Comparison of ENCODE assay signal across 8 cellular contexts in the genomic region with DNA sequence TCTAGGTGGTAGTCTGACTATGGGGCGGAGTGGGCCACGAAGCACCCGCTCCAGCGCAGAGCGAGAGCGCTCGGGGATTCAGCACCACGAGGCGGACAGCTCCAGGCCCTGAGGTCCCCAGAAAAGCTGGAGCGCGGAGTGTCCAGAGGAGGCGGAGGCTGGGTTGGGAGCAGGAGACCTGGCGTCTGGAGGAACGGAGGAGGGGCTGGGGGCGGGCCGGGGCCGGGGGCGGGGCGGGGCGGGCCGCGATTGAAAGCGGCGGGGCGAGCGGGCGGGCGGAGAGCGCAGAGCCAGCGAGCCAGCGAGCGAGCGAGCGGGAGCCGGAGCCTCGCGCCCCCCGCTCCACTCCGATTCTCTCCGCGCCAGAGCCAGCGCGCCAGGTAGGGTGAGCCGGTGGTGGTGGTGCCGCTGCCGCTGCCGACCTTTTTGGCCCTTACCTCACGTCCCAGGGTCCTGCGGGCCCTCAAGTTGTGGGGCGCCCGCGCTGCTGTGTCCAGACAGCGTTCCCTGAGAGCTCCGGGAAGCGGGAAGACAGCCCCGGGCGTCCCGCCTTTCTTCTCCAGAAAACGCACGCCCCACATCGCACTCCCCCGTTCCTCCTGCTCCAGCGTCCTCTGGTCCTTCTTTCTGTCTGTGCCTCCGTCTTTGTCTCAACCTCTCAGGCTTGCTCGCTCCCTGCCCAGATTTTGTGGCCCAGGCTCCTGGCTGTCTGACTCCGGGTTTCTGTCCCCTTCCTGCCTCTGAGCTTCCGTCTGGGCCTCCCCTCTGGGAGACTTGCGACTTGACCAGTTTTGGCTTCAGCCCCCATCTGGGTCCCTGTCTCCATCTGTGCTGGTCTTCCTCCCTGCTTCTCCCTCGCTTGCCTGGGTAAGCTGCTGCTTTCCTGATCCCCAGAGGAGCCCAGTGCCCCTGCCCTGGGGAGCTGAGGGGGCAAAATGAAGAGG. TPM values are rescaled to one million over a fixed set of nuclear protein-coding genes. Genes with fewer than 3 reads are reported as not detected.
DNase-seq lines count a peak whose midpoint lies in the region; TF ChIP-seq lines count a peak whose summit lies in the region.

Gene GRM2, plus strand, starts transcription at position 281 of the 944 bp plus-strand sequence. CDS start 1,916 bp downstream, outside the sequence.

- H3K4me3 Mint-ChIP-seq in activated T-helper 1 cell treated with anti-CD3 and anti-CD28 coated beads, Interleukin-12 subunit alpha, Interleukin-12 subunit beta, Interleukin-2, Interleukin-4 antibody, amounts not matched to agents 30 ng/mL and 10 ng/mL and 1 ng/mL, durations not matched to agents 14 hours and 24 hours and 36 hours = no peak within 1 kb of the TSS

- DNase-seq in NCI-H2196 (lab: John Stamatoyannopoulos, UW; ENCODE audit: unreplicated experiment) (peak; percentile 37), NCI-H2196 treated with DMSO at 0.1 percent for 48 hours (lab: John Stamatoyannopoulos, UW; ENCODE audit: unreplicated experiment) (no peak), NCI-H526 treated with DMSO at 0.1 percent for 48 hours (lab: John Stamatoyannopoulos, UW) (peak; percentile 63), brain microvascular endothelial cell (peak; percentile 77), iPS DF 4.7 (ENCODE audit: extremely low read depth, low spot score) (peak; percentile 53), retinal pigment epithelial cell (ENCODE audit: low read depth) (peak; percentile 46)
- no peak for DNase-seq in activated T-helper 1 cell treated with anti-CD3 and anti-CD28 coated beads, Interleukin-12 subunit alpha, Interleukin-12 subunit beta, Interleukin-2, Interleukin-4 antibody, amounts not matched to agents 30 ng/mL and 10 ng/mL and 1 ng/mL, durations not matched to agents 14 hours and 24 hours and 36 hours (ENCODE audit: low spot score)
- no peak for DNase-seq in effector CD8-positive, alpha-beta T cell (lab: John Stamatoyannopoulos, UW)

- peaks cover 4% of the 10 kb centered on the region for H3K27me3 ChIP-seq in brain microvascular endothelial cell (replicated peaks)

- intact Hi-C loops in activated T-helper 1 cell treated with anti-CD3 and anti-CD28 coated beads, Interleukin-12 subunit alpha, Interleukin-12 subunit beta, Interleukin-2, Interleukin-4 antibody, amounts not matched to agents 30 ng/mL and 10 ng/mL and 1 ng/mL, durations not matched to agents 14 hours and 24 hours and 36 hours (cut with micrococcal nuclease) = no loop called here

- H3K27ac ChIP-seq in brain microvascular endothelial cell = no peak within 1 kb of the TSS

- H3K36me3 ChIP-seq in brain microvascular endothelial cell (replicated peaks) = no peaks in the 10 kb centered on the region

- no peak within 1 kb of the TSS for H3K27ac Mint-ChIP-seq in activated T-helper 1 cell treated with anti-CD3 and anti-CD28 coated beads, Interleukin-12 subunit alpha, Interleukin-12 subunit beta, Interleukin-2, Interleukin-4 antibody, amounts not matched to agents 30 ng/mL and 10 ng/mL and 1 ng/mL, durations not matched to agents 14 hours and 24 hours and 36 hours

- peaks cover 10% of the 10 kb centered on the region for H3K36me3 Mint-ChIP-seq in activated T-helper 1 cell treated with anti-CD3 and anti-CD28 coated beads, Interleukin-12 subunit alpha, Interleukin-12 subunit beta, Interleukin-2, Interleukin-4 antibody, amounts not matched to agents 30 ng/mL and 10 ng/mL and 1 ng/mL, durations not matched to agents 14 hours and 24 hours and 36 hours (ENCODE audit: low read depth)

- H3K9me3 Mint-ChIP-seq in activated T-helper 1 cell treated with anti-CD3 and anti-CD28 coated beads, Interleukin-12 subunit alpha, Interleukin-12 subunit beta, Interleukin-2, Interleukin-4 antibody, amounts not matched to agents 30 ng/mL and 10 ng/mL and 1 ng/mL, durations not matched to agents 14 hours and 24 hours and 36 hours = no peaks in the 10 kb centered on the region

- TF ChIP-seq CTCF in brain microvascular endothelial cell (IDR thresholded peaks at IDR 0.05; ENCODE audit: low read depth, low read length, missing control alignments) (peak; percentile 23), retinal pigment epithelial cell (conservative IDR thresholded peaks at IDR 0.05; ENCODE audit: low read depth, low read length) (no peak)

- H3K4me3 ChIP-seq in brain microvascular endothelial cell (ENCODE audit: low read depth, low read length) (peak within 1 kb of the TSS; percentile 48), retinal pigment epithelial cell (ENCODE audit: low read length) (peak within 1 kb of the TSS; percentile 38)

- in situ Hi-C loops in brain microvascular endothelial cell (cut with HindIII; ENCODE audit: low pct_ligation_motif_present, low sequenced_read_pairs) = no loop called here

- H3K4me1 Mint-ChIP-seq in activated T-helper 1 cell treated with anti-CD3 and anti-CD28 coated beads, Interleukin-12 subunit alpha, Interleukin-12 subunit beta, Interleukin-2, Interleukin-4 antibody, amounts not matched to agents 30 ng/mL and 10 ng/mL and 1 ng/mL, durations not matched to agents 14 hours and 24 hours and 36 hours (ENCODE audit: low read depth) = peaks cover 8% of the 10 kb centered on the region

- H3K27me3 Mint-ChIP-seq in activated T-helper 1 cell treated with anti-CD3 and anti-CD28 coated beads, Interleukin-12 subunit alpha, Interleukin-12 subunit beta, Interleukin-2, Interleukin-4 antibody, amounts not matched to agents 30 ng/mL and 10 ng/mL and 1 ng/mL, durations not matched to agents 14 hours and 24 hours and 36 hours (ENCODE audit: insufficient read depth) = peaks cover 4% of the 10 kb centered on the region

RNA-seq across cellular contexts. Expression of gene GRM2, which starts in this region (rescaled TPM):
- total RNA-seq in activated T-helper 1 cell treated with anti-CD3 and anti-CD28 coated beads, Interleukin-12 subunit alpha, Interleukin-12 subunit beta, Interleukin-2, Interleukin-4 antibody, amounts not matched to agents 30 ng/mL and 10 ng/mL and 1 ng/mL, durations not matched to agents 14 hours and 24 hours and 36 hours = 0.96 and 1.0 TPM in 2 replicates

Comparison
In these comparisons a context has a peak if more than half of its experiments do, and no peak if none do; other contexts are left out.
1. DNase-seq: peak in NCI-H2196 (single experiment), NCI-H526 treated with DMSO at 0.1 percent for 48 hours (single experiment), brain microvascular endothelial cell (single experiment), iPS DF 4.7 (single experiment) and retinal pigment epithelial cell (single experiment); none in NCI-H2196 treated with DMSO at 0.1 percent for 48 hours (single experiment), activated T-helper 1 cell treated with anti-CD3 and anti-CD28 coated beads, Interleukin-12 subunit alpha, Interleukin-12 subunit beta, Interleukin-2, Interleukin-4 antibody, amounts not matched to agents 30 ng/mL and 10 ng/mL and 1 ng/mL, durations not matched to agents 14 hours and 24 hours and 36 hours (single experiment) and effector CD8-positive, alpha-beta T cell (single experiment).